18 cellular contexts compared by ENCODE assay signal in the genomic region with DNA sequence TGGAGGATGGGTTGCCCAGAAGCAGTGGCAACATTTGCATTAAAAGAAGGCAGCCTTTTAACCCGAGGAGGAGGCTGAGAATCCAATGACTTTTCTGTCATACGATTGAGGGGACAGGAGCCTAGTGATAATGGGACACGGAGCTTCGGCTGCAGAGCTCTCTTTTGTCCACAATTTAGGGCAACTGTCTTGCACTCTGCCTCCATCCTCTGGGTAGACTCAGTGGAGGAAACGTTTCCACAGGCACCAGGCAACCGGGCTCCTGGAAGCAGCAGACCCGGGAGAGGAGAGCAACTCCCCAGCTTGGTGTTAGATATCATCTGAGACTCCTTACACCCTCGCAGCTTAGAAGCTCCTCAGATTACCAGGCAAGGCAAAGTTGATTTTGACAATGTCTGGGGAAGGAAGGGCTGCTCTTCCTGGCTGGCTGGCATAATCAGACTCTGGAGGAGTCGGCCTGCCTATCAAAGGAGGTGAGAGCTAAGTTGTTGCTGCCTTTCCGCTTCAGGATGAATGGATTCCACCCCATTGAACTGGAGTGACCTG. TPM values are rescaled to one million over a fixed set of nuclear protein-coding genes. Genes with fewer than 3 reads are reported as not detected.
DNase-seq lines count a peak whose midpoint lies in the region; ATAC-seq and TF ChIP-seq lines count a peak whose summit lies in the region.
"Had no signal": no experiment of that assay in that cellular context is flagged by ENCODE, and none has a peak within 500 bp of the region (broad histone marks: within the 10 kb centered on the region; RNA-seq: fewer than 3 reads in every experiment).

No MANE protein-coding gene starts in this region.

- H2AFZ ChIP-seq in osteoblast (ENCODE audit: low read length), result no peak overlapping the region

- no peak for ATAC-seq in HG03196 (IDR thresholded peaks at IDR 0.05; ENCODE audit: unreplicated experiment)

- TF ChIP-seq CTCF in HEK293 (tag by site-specific recombination; IDR thresholded peaks at IDR 0.05) (no peak), osteoblast (IDR thresholded peaks at IDR 0.05; ENCODE audit: extremely low read depth, low read depth, low read length) (no peak), GM10266 (IDR thresholded peaks at IDR 0.05; ENCODE audit: control insufficient read depth, insufficient read depth, low read depth, missing control alignments) (no peak)

- H3K27ac ChIP-seq in HEK293 (ENCODE audit: extremely low read depth, low read depth, low read length) (no peak overlapping the region), SK-N-MC (peak overlapping the region; percentile 97), skeletal muscle tissue (ENCODE audit: low read depth, low read length) (peak overlapping the region; percentile 21), osteoblast (ENCODE audit: low read depth, low read length) (no peak overlapping the region)
- H3K27ac ChIP-seq: KMS-11 had no signal

- CTCF ChIA-PET in HEK293 (lab: Yijun Ruan, JAX), result interaction anchor here (0.5 to 1.4 kb wide), 4 partner anchors 19 to 498 kb away, joined by 3 to 7 read pairs (median 5); no protein-coding TSS in a partner anchor

- H3K9me3 ChIP-seq in HEK293 (ENCODE audit: control insufficient read depth, insufficient read depth, low read depth, low read length), result no peaks in the 10 kb centered on the region
- no peaks in the 10 kb centered on the region for H3K9me3 ChIP-seq in SK-N-MC (ENCODE audit: low read depth, low read length)
- no peaks in the 10 kb centered on the region for H3K9me3 ChIP-seq in skeletal muscle tissue (ENCODE audit: control insufficient read depth in 3 of 3, low read length in 3 of 3)
- H3K9me3 ChIP-seq in osteoblast (ENCODE audit: low read depth, low read length), result no peaks in the 10 kb centered on the region

- no peaks in the 10 kb centered on the region for H4K20me1 ChIP-seq in osteoblast (ENCODE audit: insufficient read depth, low read length)

- H3K4me3 ChIP-seq in HEK293 (ENCODE audit: low read depth, low read length) (no peak overlapping the region), SK-N-MC (no peak overlapping the region), skeletal muscle tissue (ENCODE audit: low read length in 3 of 3) (peak overlapping the region in 1 of 3 donors; percentile 13), osteoblast (ENCODE audit: insufficient read depth, low read length) (no peak overlapping the region)

- no peak overlapping the region for H3K4me2 ChIP-seq in osteoblast (ENCODE audit: insufficient read depth, low read length)

- H3K9ac ChIP-seq in SK-N-MC (ENCODE audit: insufficient read length) (no peak overlapping the region), skeletal muscle tissue (ENCODE audit: low read depth in 1 of 3, low read length in 3 of 3) (peak overlapping the region in 1 of 3 donors; percentile 17)
- H3K9ac ChIP-seq: KMS-11 had no signal

- DNase-seq in SK-N-MC (ENCODE audit: low read depth, low spot score) (no peak), left kidney (ENCODE audit: low read depth, low spot score) (peak; percentile 87), NCI-H128 (lab: John Stamatoyannopoulos, UW; ENCODE audit: unreplicated experiment) (no peak), osteoblast (ENCODE audit: insufficient read length, low spot score, missing footprints) (no peak), GM10266 (ENCODE audit: extremely low spot score) (no peak)
- DNase-seq: activated effector memory CD4-positive, alpha-beta T cell treated with Interleukin-2 at 50 U/mL for 16 hours; effector memory CD4-positive, alpha-beta T cell; EL; foreskin fibroblast; immature natural killer cell; NCI-H2029; SIG-M5; stimulated activated CD4-positive, alpha-beta T cell treated with anti-CD3 and anti-CD28 coated beads, Interleukin-2, amount 100 ng/mL, for 48 hours had no signal

- H3K36me3 ChIP-seq in HEK293 (ENCODE audit: control insufficient read depth in 2 of 2, insufficient read depth in 1 of 2, low read length in 2 of 2), result no peaks in the 10 kb centered on the region
- H3K36me3 ChIP-seq in SK-N-MC (ENCODE audit: insufficient read depth, low read length), result no peaks in the 10 kb centered on the region
- H3K36me3 ChIP-seq in skeletal muscle tissue (ENCODE audit: control insufficient read depth in 3 of 3, insufficient read depth in 3 of 3, low read length in 3 of 3), result no peaks in the 10 kb centered on the region
- no peaks in the 10 kb centered on the region for H3K36me3 ChIP-seq in osteoblast (ENCODE audit: insufficient read depth, low read length)

- no peaks in the 10 kb centered on the region for H3K79me2 ChIP-seq in osteoblast (ENCODE audit: insufficient read depth, low read length)

- H3K27me3 ChIP-seq in skeletal muscle tissue (ENCODE audit: control insufficient read depth in 3 of 3, insufficient read depth in 3 of 3, low read length in 3 of 3) (no peaks in the 10 kb centered on the region), osteoblast (ENCODE audit: insufficient read depth, low read length) (peaks cover 8% of the 10 kb centered on the region)

- H3K4me1 ChIP-seq in HEK293 (ENCODE audit: control insufficient read depth, insufficient read depth, low read length), result peaks cover 12% of the 10 kb centered on the region; the same call in 1 of the 2 replicates
- H3K4me1 ChIP-seq in skeletal muscle tissue (ENCODE audit: control insufficient read depth in 3 of 3, insufficient read depth in 3 of 3, low read length in 3 of 3), result peaks cover 4 to 18% (median 12%) of the 10 kb centered on the region in 3 donors
- H3K4me1 ChIP-seq in osteoblast (ENCODE audit: insufficient read depth, low read length), result no peaks in the 10 kb centered on the region

- POLR2A ChIA-PET in HEK293 (lab: Yijun Ruan, JAX), result interaction anchor here (1.7 kb wide), 1 partner anchor 171 kb away, joined by 7 read pairs; a partner anchor contains a TSS

TF ChIP-seq in HEK293, 187 proteins besides CTCF, POLR2A, EP300 and RAD21:
- TF ChIP-seq, protein P1, sequence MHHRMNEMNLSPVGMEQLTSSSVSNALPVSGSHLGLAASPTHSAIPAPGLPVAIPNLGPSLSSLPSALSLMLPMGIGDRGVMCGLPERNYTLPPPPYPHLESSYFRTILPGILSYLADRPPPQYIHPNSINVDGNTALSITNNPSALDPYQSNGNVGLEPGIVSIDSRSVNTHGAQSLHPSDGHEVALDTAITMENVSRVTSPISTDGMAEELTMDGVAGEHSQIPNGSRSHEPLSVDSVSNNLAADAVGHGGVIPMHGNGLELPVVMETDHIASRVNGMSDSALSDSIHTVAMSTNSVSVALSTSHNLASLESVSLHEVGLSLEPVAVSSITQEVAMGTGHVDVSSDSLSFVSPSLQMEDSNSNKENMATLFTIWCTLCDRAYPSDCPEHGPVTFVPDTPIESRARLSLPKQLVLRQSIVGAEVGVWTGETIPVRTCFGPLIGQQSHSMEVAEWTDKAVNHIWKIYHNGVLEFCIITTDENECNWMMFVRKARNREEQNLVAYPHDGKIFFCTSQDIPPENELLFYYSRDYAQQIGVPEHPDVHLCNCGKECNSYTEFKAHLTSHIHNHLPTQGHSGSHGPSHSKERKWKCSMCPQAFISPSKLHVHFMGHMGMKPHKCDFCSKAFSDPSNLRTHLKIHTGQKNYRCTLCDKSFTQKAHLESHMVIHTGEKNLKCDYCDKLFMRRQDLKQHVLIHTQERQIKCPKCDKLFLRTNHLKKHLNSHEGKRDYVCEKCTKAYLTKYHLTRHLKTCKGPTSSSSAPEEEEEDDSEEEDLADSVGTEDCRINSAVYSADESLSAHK (tag by site-specific recombination; IDR thresholded peaks at IDR 0.05), result no peak
- TF ChIP-seq ZBTB20 (tag by site-specific recombination; IDR thresholded peaks at IDR 0.05) (peak; percentile 40; the same call in 1 of the 2 replicates), WT1 (tag by site-specific recombination; IDR thresholded peaks at IDR 0.05) (0 out of 2 replicates have a peak, but pooled peaks have one; percentile 43), ZFP69B (tag by site-specific recombination; IDR thresholded peaks at IDR 0.05) (no peak), TCF7L2 (IDR thresholded peaks at IDR 0.05; ENCODE audit: borderline replicate concordance, low read depth, low read length) (no peak), ZNF133 (tag by site-specific recombination; IDR thresholded peaks at IDR 0.05) (no peak), ZNF837 (tag by site-specific recombination; IDR thresholded peaks at IDR 0.05) (no peak)
- TF ChIP-seq, protein P2, sequence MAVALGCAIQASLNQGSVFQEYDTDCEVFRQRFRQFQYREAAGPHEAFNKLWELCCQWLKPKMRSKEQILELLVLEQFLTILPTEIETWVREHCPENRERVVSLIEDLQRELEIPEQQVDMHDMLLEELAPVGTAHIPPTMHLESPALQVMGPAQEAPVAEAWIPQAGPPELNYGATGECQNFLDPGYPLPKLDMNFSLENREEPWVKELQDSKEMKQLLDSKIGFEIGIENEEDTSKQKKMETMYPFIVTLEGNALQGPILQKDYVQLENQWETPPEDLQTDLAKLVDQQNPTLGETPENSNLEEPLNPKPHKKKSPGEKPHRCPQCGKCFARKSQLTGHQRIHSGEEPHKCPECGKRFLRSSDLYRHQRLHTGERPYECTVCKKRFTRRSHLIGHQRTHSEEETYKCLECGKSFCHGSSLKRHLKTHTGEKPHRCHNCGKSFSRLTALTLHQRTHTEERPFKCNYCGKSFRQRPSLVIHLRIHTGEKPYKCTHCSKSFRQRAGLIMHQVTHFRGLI (tag by site-specific recombination; IDR thresholded peaks at IDR 0.05), result no peak
TF ChIP-seq in HEK293: peak in this region for 2.

RNA-seq across cellular contexts. Expression of a gene that starts 43.5 kb away (rescaled TPM):
- total RNA-seq in skeletal muscle tissue, result not detected
- total RNA-seq in osteoblast, result not detected in 2 replicates
- total RNA-seq: pulmonary artery endothelial cell had no signal

RNA-seq across cellular contexts. Expression of a gene that starts 58.0 kb away (rescaled TPM):
- total RNA-seq in skeletal muscle tissue (under 0.01 TPM), osteoblast (0.29 and 0.36 TPM in 2 replicates)

Comparison
In these comparisons a context has a peak if more than half of its experiments do, and no peak if none do; other contexts are left out.
1. H3K27ac ChIP-seq: peak in SK-N-MC (single experiment) and skeletal muscle tissue (single experiment); none in HEK293 (single experiment) and osteoblast (single experiment).